Comparison of ENCODE assay signal across 9 cellular contexts in genomic region chr12:122965356-122965755, GRCh38. TPM values are rescaled to one million over a fixed set of nuclear protein-coding genes. Genes with fewer than 3 reads are reported as not detected.
A peak's percentile ranks its signal among the peaks of the same experiment; 100 is the strongest.
DNase-seq lines count a peak whose midpoint lies in the region; ATAC-seq and TF ChIP-seq lines count a peak whose summit lies in the region.
"Had no signal": no experiment of that assay in that cellular context is flagged by ENCODE, and none has a peak within 500 bp of the region (broad histone marks: within the 10 kb centered on the region; RNA-seq: fewer than 3 reads in every experiment).

No MANE protein-coding gene starts in this region.

- POLR2A ChIA-PET in IMR-90 (lab: Charles Lee; ENCODE audit: unreplicated experiment), result no interaction called here

- H3K4me2 ChIP-seq in IMR-90 (ENCODE audit: low read depth, low read length) (peak overlapping the region; percentile 91), mammary epithelial cell (ENCODE audit: insufficient read depth, low read depth, low read length) (peak overlapping the region; percentile 100)

- H2BK15ac ChIP-seq in IMR-90 (ENCODE audit: low read depth, low read length), result no peak overlapping the region

- TF ChIP-seq CTCF in AG10803 (conservative IDR thresholded peaks at IDR 0.05; ENCODE audit: low read length), result no peak
- no peak for TF ChIP-seq CTCF in IMR-90 (conservative IDR thresholded peaks at IDR 0.05; ENCODE audit: low read depth, low read length)
- TF ChIP-seq CTCF in mammary epithelial cell (conservative IDR thresholded peaks at IDR 0.05 in 1 of 2, IDR thresholded peaks at IDR 0.05 in 1 of 2; ENCODE audit: extremely low read depth in 1 of 2, insufficient read depth in 1 of 2, low read depth in 1 of 2, low read length in 2 of 2), result no peak
- TF ChIP-seq CTCF in natural killer cell (IDR thresholded peaks at IDR 0.05), result no peak
- TF ChIP-seq CTCF in endothelial cell (IDR thresholded peaks at IDR 0.05; ENCODE audit: unreplicated experiment), result no peak

- H3K9me3 Mint-ChIP-seq in natural killer cell (no peaks in the 10 kb centered on the region), endothelial cell (ENCODE audit: unreplicated experiment) (no peaks in the 10 kb centered on the region)

- H2AFZ ChIP-seq in IMR-90 (replicated peaks; ENCODE audit: low read length, poor library complexity), result peak overlapping the region; percentile 67
- H2AFZ ChIP-seq in mammary epithelial cell (ENCODE audit: low read depth, low read length), result peak overlapping the region; percentile 93

- H2AK5ac ChIP-seq in IMR-90 (ENCODE audit: low read depth, low read length), result no peak overlapping the region

- H3K36me3 ChIP-seq in IMR-90 (ENCODE audit: control insufficient read depth, insufficient read depth, low read length), result no peaks in the 10 kb centered on the region
- no peaks in the 10 kb centered on the region for H3K36me3 ChIP-seq in mammary epithelial cell (ENCODE audit: insufficient read depth, low read length)

- peaks cover 8% of the 10 kb centered on the region for H3K4me1 ChIP-seq in IMR-90 (ENCODE audit: control insufficient read depth, insufficient read depth, low read length)
- H3K4me1 ChIP-seq in mammary epithelial cell (ENCODE audit: insufficient read depth, low read length), result peaks cover 34% of the 10 kb centered on the region

- H3K4me3 Mint-ChIP-seq in natural killer cell (peak overlapping the region; percentile 35), endothelial cell (ENCODE audit: unreplicated experiment) (no peak overlapping the region)

- peaks cover 4 to 7% of the 10 kb centered on the region in 2 donors for H3K4me1 Mint-ChIP-seq in natural killer cell
- H3K4me1 Mint-ChIP-seq in endothelial cell (ENCODE audit: unreplicated experiment), result no peaks in the 10 kb centered on the region

- H3K27ac ChIP-seq in IMR-90 (ENCODE audit: insufficient read depth, low read length) (no peak overlapping the region), mammary epithelial cell (ENCODE audit: insufficient read depth, low read depth, low read length) (peak overlapping the region; percentile 18)

- intact Hi-C loops in IMR-90 (cut with micrococcal nuclease) (no loop called here), mammary epithelial cell (cut with micrococcal nuclease) (no loop called here), natural killer cell (cut with micrococcal nuclease) (no loop called here)

- CTCF ChIA-PET in IMR-90 (lab: Yijun Ruan, JAX) (no interaction called here), mammary epithelial cell (lab: Charles Lee; ENCODE audit: low non-redundant PET) (no interaction called here)

- H3K9ac ChIP-seq in IMR-90 (ENCODE audit: low read depth, low read length) (peak overlapping the region; percentile 32; the same call in 1 of the 2 replicates), mammary epithelial cell (ENCODE audit: insufficient read depth, low read length) (no peak overlapping the region)

- H3K79me2 ChIP-seq in mammary epithelial cell (ENCODE audit: insufficient read depth, low read length), result peaks cover 33% of the 10 kb centered on the region

- no peak for TF ChIP-seq RAD21 in IMR-90 (IDR thresholded peaks at IDR 0.05; ENCODE audit: low read length)

- no peak overlapping the region for H2BK120ac ChIP-seq in IMR-90 (ENCODE audit: low read depth, low read length)

- WGBS in IMR-90 (ENCODE audit: extremely low coverage in 2 of 2, insufficient read length in 1 of 2), 2 experiments, result 67% methylated on average over 3 of the region's 11 CpGs; no CpG with 5 or more reads in 1 of the 2 experiments
- WGBS in mammary epithelial cell (ENCODE audit: low coverage, missing lambda C conversion rate), result 59% methylated on average over 9 of the region's 11 CpGs

- H3K4me3 ChIP-seq in AG10803 (ENCODE audit: low read length) (peak overlapping the region; percentile 83), IMR-90 (ENCODE audit: insufficient read depth, low read depth, low read length) (no peak overlapping the region; the same call in 1 of the 2 replicates), mammary epithelial cell (replicated peaks in 1 of 3; ENCODE audit: insufficient read depth in 1 of 3, low read depth in 2 of 3, low read length in 3 of 3) (peak overlapping the region; percentile 86 to 93 (median 88))

- in situ Hi-C loops in IMR-90 (cut with MboI; ENCODE audit: low sequenced_read_pairs), result loop anchor here (5.0 to 25.0 kb wide), 2 partner anchors 267 to 328 kb away; partner anchors contain the start of genes MPHOSPH9 and MTRFR
- in situ Hi-C loops in mammary epithelial cell (cut with MboI; ENCODE audit: low sequenced_read_pairs in 2 of 2), result loop anchor here in 1 of 2 donors (5.0 to 25.0 kb wide), 3 partner anchors 178 to 328 kb away; partner anchors contain the start of genes MPHOSPH9 and MTRFR

- 0 out of 2 replicates have a peak overlapping the region, but pooled peaks have one; percentile 5 for H3K4ac ChIP-seq in IMR-90 (ENCODE audit: low read depth, low read length)

- H3K56ac ChIP-seq in IMR-90 (ENCODE audit: extremely low read depth, insufficient read depth, low read length), result no peak overlapping the region

- H3K36me3 Mint-ChIP-seq in natural killer cell (no peaks in the 10 kb centered on the region), endothelial cell (ENCODE audit: low read depth, unreplicated experiment) (no peaks in the 10 kb centered on the region)

- no peak for DNase-seq in AG10803 (ENCODE audit: low read depth)
- DNase-seq in IMR-90, result no peak
- DNase-seq in mammary epithelial cell, result no peak
- no peak for DNase-seq in natural killer cell
- no peak for DNase-seq in endothelial cell (ENCODE audit: low spot score)
- no peak for DNase-seq in activated CD8-positive, alpha-beta memory T cell treated with anti-CD3 and anti-CD28 coated beads, Interleukin-2, amount 50 U/mL, for 4 hours
- DNase-seq: activated CD4-positive, CD25-positive, alpha-beta regulatory T cell had no signal

- peaks cover 0 to 25% of the 10 kb centered on the region in 2 experiments; a peak in 2 of 4 replicates for H3K79me1 ChIP-seq in IMR-90 (ENCODE audit: low read depth in 1 of 2, low read length in 2 of 2)

- H3K14ac ChIP-seq in IMR-90 (replicated peaks; ENCODE audit: low read depth, low read length), result 0 out of 2 replicates have a peak overlapping the region, but pooled peaks have one; percentile 65

- no peak overlapping the region for H3K18ac ChIP-seq in IMR-90 (ENCODE audit: low read depth, low read length)

- dilution Hi-C loops in IMR-90 (cut with HindIII; ENCODE audit: low sequenced_read_pairs, unreplicated experiment) (no loop called here), mammary epithelial cell (cut with HindIII; ENCODE audit: low sequenced_read_pairs) (no loop called here)

- H3K9me3 ChIP-seq in IMR-90 (ENCODE audit: control insufficient read depth, insufficient read depth, low read length) (no peaks in the 10 kb centered on the region), mammary epithelial cell (replicated peaks; ENCODE audit: insufficient read depth, low read length) (no peaks in the 10 kb centered on the region)

- no peak for TF ChIP-seq POLR2A in IMR-90 (IDR thresholded peaks at IDR 0.05; ENCODE audit: low read depth, low read length)

- no peak overlapping the region for H2BK20ac ChIP-seq in IMR-90 (ENCODE audit: low read depth, low read length)

- H3K27ac Mint-ChIP-seq in natural killer cell (no peak overlapping the region), endothelial cell (ENCODE audit: unreplicated experiment) (no peak overlapping the region)

- H3K27me3 Mint-ChIP-seq in natural killer cell (ENCODE audit: low read depth in 2 of 2), result no peaks in the 10 kb centered on the region
- H3K27me3 Mint-ChIP-seq in endothelial cell (ENCODE audit: unreplicated experiment), result peaks cover 6% of the 10 kb centered on the region

- no peak overlapping the region; a peak in 1 of 4 replicates for H4K8ac ChIP-seq in IMR-90 (ENCODE audit: low read depth in 2 of 2, low read length in 2 of 2)

- H2AK9ac ChIP-seq in IMR-90 (replicated peaks; ENCODE audit: low read depth, low read length, poor library complexity), result peak overlapping the region; percentile 96

- BruUV-seq in IMR-90 (replicated peaks; lab: Mats Ljungman, UMichigan) (no TSS peak), mammary epithelial cell (replicated peaks; lab: Mats Ljungman, UMichigan) (no TSS peak)

- H3K9me1 ChIP-seq in IMR-90 (ENCODE audit: insufficient read depth, low read length), result no peaks in the 10 kb centered on the region; the same call in 1 of the 2 replicates

- no peak overlapping the region for H4K5ac ChIP-seq in IMR-90 (ENCODE audit: low read depth, low read length)

- H3K23ac ChIP-seq in IMR-90 (ENCODE audit: low read depth, low read length), result 0 out of 2 replicates have a peak overlapping the region, but pooled peaks have one; percentile 31

- no peaks in the 10 kb centered on the region for H3K27me3 ChIP-seq in IMR-90 (ENCODE audit: control insufficient read depth, insufficient read depth, low read length)
- H3K27me3 ChIP-seq in mammary epithelial cell (ENCODE audit: insufficient read depth, low read length), result no peaks in the 10 kb centered on the region

- H4K91ac ChIP-seq in IMR-90 (ENCODE audit: insufficient read depth, low read depth, low read length), result no peak overlapping the region

- no peak overlapping the region for H2BK5ac ChIP-seq in IMR-90 (ENCODE audit: low read depth, low read length, poor library complexity, severe bottlenecking)

- ATAC-seq in IMR-90 (ENCODE audit: low read depth), result no peak
- ATAC-seq in natural killer cell, result no peak
- no peak for ATAC-seq in HG02759 (IDR thresholded peaks at IDR 0.05; ENCODE audit: unreplicated experiment)
- ATAC-seq in GM18517 (IDR thresholded peaks at IDR 0.05; ENCODE audit: unreplicated experiment), result no peak

- H4K20me1 ChIP-seq in IMR-90 (ENCODE audit: insufficient read depth, low read length) (peaks cover 4% of the 10 kb centered on the region), mammary epithelial cell (ENCODE audit: insufficient read depth, low read length) (no peaks in the 10 kb centered on the region)

RNA-seq across cellular contexts. Expression of gene ABCB9, which starts 0.9 kb away (rescaled TPM):
- total RNA-seq in IMR-90 (2012; rRNA removed) (5.6 and 7.2 TPM in 2 replicates), mammary epithelial cell (10 to 100 TPM; 11.2 to 15.5 TPM), natural killer cell (1 to 10 TPM; 2.4 to 4.0 (median 3.3) TPM), endothelial cell (ENCODE audit: unreplicated experiment) (10.9 TPM)
- polyA plus RNA-seq in IMR-90 (2012; rRNA removed) (7.8 and 8.3 TPM in 2 replicates), mammary epithelial cell (15.2 TPM)
- polyA plus RNA-seq in IMR-90 (2012; cell fraction: cytosol; rRNA removed), result 6.6 and 7.8 TPM in 2 replicates
- 14.2 and 28.2 TPM in 2 replicates for polyA plus RNA-seq in IMR-90 (2012; cell fraction: nucleus; rRNA removed; ENCODE audit: low replicate concordance)
- 12.7 TPM for polyA minus RNA-seq in mammary epithelial cell

RNA-seq across cellular contexts. Expression of gene OGFOD2, which starts 9.7 kb away (rescaled TPM):
- total RNA-seq in IMR-90 (2012; rRNA removed) (4.3 and 4.7 TPM in 2 replicates), mammary epithelial cell (10 to 100 TPM in 1 of 2 donors, 1 to 10 TPM in 1; 8.2 to 16.2 TPM), natural killer cell (10 to 100 TPM; 16.6 to 23.7 (median 20.7) TPM), endothelial cell (ENCODE audit: unreplicated experiment) (10.4 TPM)
- polyA plus RNA-seq in IMR-90 (2012; rRNA removed) (18.2 and 19.0 TPM in 2 replicates), mammary epithelial cell (13.6 TPM)
- 7.7 and 16.7 TPM in 2 replicates for polyA plus RNA-seq in IMR-90 (2012; cell fraction: cytosol; rRNA removed)
- 31.5 and 87.3 TPM in 2 replicates for polyA plus RNA-seq in IMR-90 (2012; cell fraction: nucleus; rRNA removed; ENCODE audit: low replicate concordance)
- polyA minus RNA-seq in mammary epithelial cell, result 18.9 TPM

RNA-seq across cellular contexts. Expression of gene ARL6IP4, which starts 15.1 kb away (rescaled TPM):
- 161 and 205 TPM in 2 replicates for total RNA-seq in IMR-90 (2012; rRNA removed)
- 254 and 258 TPM in 2 replicates for polyA plus RNA-seq in IMR-90 (2012; rRNA removed)
- 195 and 234 TPM in 2 replicates for polyA plus RNA-seq in IMR-90 (2012; cell fraction: cytosol; rRNA removed)
- 276 and 281 TPM in 2 replicates for polyA plus RNA-seq in IMR-90 (2012; cell fraction: nucleus; rRNA removed; ENCODE audit: low replicate concordance)
- 100 to 1,000 TPM in 1 of 2 donors, 10 to 100 TPM in 1; 70.2 to 166 TPM for total RNA-seq in mammary epithelial cell
- 183 TPM for polyA plus RNA-seq in mammary epithelial cell
- polyA minus RNA-seq in mammary epithelial cell, result 171 TPM
- 100 to 1,000 TPM in 2 of 3 donors, 10 to 100 TPM in 1; 97.2 to 136 (median 116) TPM for total RNA-seq in natural killer cell
- 151 TPM for total RNA-seq in endothelial cell (ENCODE audit: unreplicated experiment)
